13 cellular contexts compared by ENCODE assay signal in the genomic region with DNA sequence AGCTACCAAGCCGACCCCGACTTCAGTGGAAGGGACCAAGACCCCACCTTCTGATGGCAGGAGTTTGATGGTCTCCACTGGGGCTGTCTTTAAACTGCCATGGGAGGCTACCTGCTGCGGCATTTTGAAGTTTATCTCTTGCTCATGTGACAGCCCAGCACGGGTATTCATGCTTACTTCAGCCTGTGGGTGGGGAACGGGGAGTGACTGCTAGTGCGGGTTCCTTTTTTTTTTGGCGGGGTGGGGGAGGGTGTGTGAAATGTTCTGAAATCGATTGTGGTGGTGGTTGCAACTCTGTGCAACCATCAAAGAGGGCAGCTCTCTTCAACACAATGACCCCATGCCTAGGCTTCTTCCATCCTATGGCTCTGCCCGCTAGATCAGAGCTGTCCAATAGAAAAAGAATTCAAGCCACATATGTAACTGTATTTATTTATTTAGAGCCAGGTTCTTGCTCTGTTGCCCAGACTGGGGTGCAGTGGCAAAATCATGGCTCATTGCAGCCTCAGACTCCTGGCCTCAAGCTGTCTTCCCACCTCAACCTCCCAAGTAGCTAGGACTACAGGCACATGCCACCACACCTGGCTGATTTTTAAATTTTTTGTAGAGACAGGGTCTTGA. TPM values are rescaled to one million over a fixed set of nuclear protein-coding genes. Genes with fewer than 3 reads are reported as not detected.
DNase-seq lines count a peak whose midpoint lies in the region; ATAC-seq, FAIRE-seq and TF ChIP-seq lines count a peak whose summit lies in the region.
"Had no signal": no experiment of that assay in that cellular context is flagged by ENCODE, and none has a peak within 500 bp of the region (broad histone marks: within the 10 kb centered on the region; RNA-seq: fewer than 3 reads in every experiment).

No MANE protein-coding gene starts in this region.

- H3K36me3 ChIP-seq in CD4-positive, CD25-positive, alpha-beta regulatory T cell (ENCODE audit: control insufficient read depth, insufficient read depth, low read length), result peaks cover 3% of the 10 kb centered on the region
- H3K36me3 ChIP-seq in OCI-LY1 (ENCODE audit: insufficient read depth, low read length), result peaks cover 13% of the 10 kb centered on the region; the same call in 1 of the 2 replicates
- H3K36me3 ChIP-seq: adrenal gland had no signal

- peak overlapping the region in 3 of 4 donors; percentile 38 to 81 (median 74) for H3K4me3 Mint-ChIP-seq in CD4-positive, CD25-positive, alpha-beta regulatory T cell
- H3K4me3 Mint-ChIP-seq in activated naive CD8-positive, alpha-beta T cell treated with anti-CD3 and anti-CD28 coated beads, Interleukin-2, amount 10 ng/mL, durations not matched to agents 7 days and 5 days, result peak overlapping the region; percentile 28

- H3K27me3 Mint-ChIP-seq in CD4-positive, CD25-positive, alpha-beta regulatory T cell, result no peaks in the 10 kb centered on the region
- no peaks in the 10 kb centered on the region for H3K27me3 Mint-ChIP-seq in activated naive CD8-positive, alpha-beta T cell treated with anti-CD3 and anti-CD28 coated beads, Interleukin-2, amount 10 ng/mL, durations not matched to agents 7 days and 5 days

- H3K4me2 ChIP-seq in OCI-LY1 (ENCODE audit: low read length), result peak overlapping the region; percentile 55

- no peaks in the 10 kb centered on the region for H4K20me1 ChIP-seq in OCI-LY1 (ENCODE audit: insufficient read depth, low read length)

- peak overlapping the region; percentile 37 for H3K4me3 ChIP-seq in CD4-positive, CD25-positive, alpha-beta regulatory T cell (ENCODE audit: low read depth, low read length)
- peak overlapping the region; percentile 18 for H3K4me3 ChIP-seq in OCI-LY1 (ENCODE audit: low read depth, low read length, poor library complexity, severe bottlenecking)
- H3K4me3 ChIP-seq: adrenal gland had no signal

- peak; percentile 82 for FAIRE-seq in GM19239 (lab: Jason Lieb, UNC)

- H3K27ac ChIP-seq in CD4-positive, CD25-positive, alpha-beta regulatory T cell (ENCODE audit: insufficient read depth, low read length, poor library complexity, severe bottlenecking), result peak overlapping the region; percentile 62
- H3K27ac ChIP-seq in OCI-LY1 (ENCODE audit: low read depth, low read length, poor library complexity, severe bottlenecking), result peak overlapping the region; percentile 92
- H3K27ac ChIP-seq: adrenal gland had no signal

- no peak overlapping the region for H2AFZ ChIP-seq in OCI-LY1 (ENCODE audit: low read length)

- no peaks in the 10 kb centered on the region for H3K9me3 ChIP-seq in CD4-positive, CD25-positive, alpha-beta regulatory T cell (ENCODE audit: control insufficient read depth in 2 of 2, low read length in 2 of 2)
- H3K9me3 ChIP-seq in OCI-LY1 (ENCODE audit: low read length), result no peaks in the 10 kb centered on the region
- H3K9me3 ChIP-seq: adrenal gland had no signal

- POLR2A ChIA-PET in activated naive CD8-positive, alpha-beta T cell treated with anti-CD3 and anti-CD28 coated beads, Interleukin-2, amount 10 ng/mL, durations not matched to agents 7 days and 5 days (lab: Charles Lee), result interaction anchor here (1.0 kb wide), 1 partner anchor 14 kb away, joined by 3 read pairs; no protein-coding TSS in a partner anchor

- peaks cover 6% of the 10 kb centered on the region; the same call in 1 of the 2 replicates for H3K79me2 ChIP-seq in OCI-LY1 (ENCODE audit: insufficient read depth, low read length)

- H3K27me3 ChIP-seq in CD4-positive, CD25-positive, alpha-beta regulatory T cell (ENCODE audit: control insufficient read depth, insufficient read depth, low read length), result no peaks in the 10 kb centered on the region
- no peaks in the 10 kb centered on the region for H3K27me3 ChIP-seq in OCI-LY1 (ENCODE audit: insufficient read depth, low read length)
- H3K27me3 ChIP-seq: adrenal gland had no signal

- peak overlapping the region; percentile 84 to 86 (median 85) for H3K27ac Mint-ChIP-seq in CD4-positive, CD25-positive, alpha-beta regulatory T cell
- H3K27ac Mint-ChIP-seq in activated naive CD8-positive, alpha-beta T cell treated with anti-CD3 and anti-CD28 coated beads, Interleukin-2, amount 10 ng/mL, durations not matched to agents 7 days and 5 days, result peak overlapping the region; percentile 64

- H3K36me3 Mint-ChIP-seq in CD4-positive, CD25-positive, alpha-beta regulatory T cell, result peaks cover 11% of the 10 kb centered on the region
- peaks cover 18% of the 10 kb centered on the region for H3K36me3 Mint-ChIP-seq in activated naive CD8-positive, alpha-beta T cell treated with anti-CD3 and anti-CD28 coated beads, Interleukin-2, amount 10 ng/mL, durations not matched to agents 7 days and 5 days

- H3K9ac ChIP-seq in OCI-LY1 (ENCODE audit: low read length), result peak overlapping the region; percentile 60

- H3F3A ChIP-seq in OCI-LY1 (ENCODE audit: insufficient read depth, low read length), result 0 out of 2 replicates have a peak, but pooled peaks cover 4% of the 10 kb centered on the region

- TF ChIP-seq CTCF in OCI-LY1 (IDR thresholded peaks at IDR 0.05; ENCODE audit: low read length), result no peak

- no peaks in the 10 kb centered on the region for H3K9me3 Mint-ChIP-seq in CD4-positive, CD25-positive, alpha-beta regulatory T cell
- H3K9me3 Mint-ChIP-seq in activated naive CD8-positive, alpha-beta T cell treated with anti-CD3 and anti-CD28 coated beads, Interleukin-2, amount 10 ng/mL, durations not matched to agents 7 days and 5 days, result no peaks in the 10 kb centered on the region

- peaks cover 53 to 93% (median 72%) of the 10 kb centered on the region in 4 donors for H3K4me1 Mint-ChIP-seq in CD4-positive, CD25-positive, alpha-beta regulatory T cell
- H3K4me1 Mint-ChIP-seq in activated naive CD8-positive, alpha-beta T cell treated with anti-CD3 and anti-CD28 coated beads, Interleukin-2, amount 10 ng/mL, durations not matched to agents 7 days and 5 days, result peaks cover 70% of the 10 kb centered on the region

- DNase-seq in CD4-positive, CD25-positive, alpha-beta regulatory T cell, result peak in 1 of 3 donors; percentile 69
- DNase-seq in GM19239 (ENCODE audit: insufficient read length, low spot score), result peak; percentile 45
- DNase-seq in activated naive CD8-positive, alpha-beta T cell treated with anti-CD3 and anti-CD28 coated beads, Interleukin-2, amount 10 ng/mL, durations not matched to agents 7 days and 5 days, result no peak
- no peak for DNase-seq in NCI-H748 (lab: John Stamatoyannopoulos, UW; ENCODE audit: unreplicated experiment)
- no peak for DNase-seq in effector CD4-positive, alpha-beta T cell
- DNase-seq: islet precursor cell had no signal

- peaks cover 65% of the 10 kb centered on the region for H3K4me1 ChIP-seq in CD4-positive, CD25-positive, alpha-beta regulatory T cell (ENCODE audit: control insufficient read depth, insufficient read depth, low read length, poor library complexity, severe bottlenecking)
- H3K4me1 ChIP-seq in OCI-LY1 (ENCODE audit: insufficient read depth, low read length, severe bottlenecking), result peaks cover 97% of the 10 kb centered on the region
- H3K4me1 ChIP-seq: adrenal gland had no signal

- peak; percentile 22 to 33 for ATAC-seq in CD4-positive, CD25-positive, alpha-beta regulatory T cell (ENCODE audit: low read depth in 2 of 2)
- ATAC-seq in activated naive CD8-positive, alpha-beta T cell treated with anti-CD3 and anti-CD28 coated beads, Interleukin-2, amount 10 ng/mL, durations not matched to agents 7 days and 5 days (ENCODE audit: low read depth), result peak; percentile 61
- no peak for ATAC-seq in HG03039 (IDR thresholded peaks at IDR 0.05; ENCODE audit: unreplicated experiment)
- ATAC-seq in GM21526 (IDR thresholded peaks at IDR 0.05; ENCODE audit: low FRiP score, unreplicated experiment), result no peak

- H3K9me2 ChIP-seq in OCI-LY1 (ENCODE audit: low read depth, low read length), result no peaks in the 10 kb centered on the region

RNA-seq across cellular contexts. Expression of a gene that starts 53.7 kb away (rescaled TPM):
- 84.1 TPM for total RNA-seq in CD4-positive, CD25-positive, alpha-beta regulatory T cell
- polyA plus RNA-seq in CD4-positive, CD25-positive, alpha-beta regulatory T cell, result 10 to 100 TPM; 16.5 to 26.8 (median 25.0) TPM
- 10 to 100 TPM; 72.9 to 73.4 TPM for total RNA-seq in activated naive CD8-positive, alpha-beta T cell treated with anti-CD3 and anti-CD28 coated beads, Interleukin-2, amount 10 ng/mL, durations not matched to agents 7 days and 5 days
- total RNA-seq: epithelial cell of proximal tubule, M059J, osteocyte had no signal

Comparison
In these comparisons a context has a peak if more than half of its experiments do, and no peak if none do; other contexts are left out.
1. ATAC-seq: peak in CD4-positive, CD25-positive, alpha-beta regulatory T cell (2 of 2) and activated naive CD8-positive, alpha-beta T cell treated with anti-CD3 and anti-CD28 coated beads, Interleukin-2, amount 10 ng/mL, durations not matched to agents 7 days and 5 days (single experiment); none in HG03039 (single experiment) and GM21526 (single experiment).